ENCODE assay signal across 15 cellular contexts in the genomic region with DNA sequence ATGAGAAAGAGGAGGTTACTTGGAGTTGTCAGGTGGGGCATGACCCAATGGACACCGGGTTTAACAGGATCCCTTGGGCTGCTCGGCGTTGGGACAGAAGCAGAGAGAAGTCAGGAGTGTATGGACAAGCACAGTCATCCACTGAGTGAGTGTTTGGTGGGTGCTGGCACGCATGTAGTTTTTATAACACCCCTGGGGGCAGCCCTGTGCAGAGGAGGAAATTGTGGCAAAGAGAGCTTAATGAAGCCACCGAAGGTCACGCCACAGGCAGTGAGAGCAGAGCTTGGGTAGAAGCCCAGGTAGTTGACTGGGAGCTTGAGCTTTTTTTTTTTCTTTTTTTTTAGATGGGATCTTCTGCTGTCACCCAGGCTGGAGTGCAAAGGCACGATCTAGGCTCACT. TPM values are rescaled to one million over a fixed set of nuclear protein-coding genes. Genes with fewer than 3 reads are reported as not detected.
DNase-seq lines count a peak whose midpoint lies in the region; ATAC-seq and TF ChIP-seq lines count a peak whose summit lies in the region.
"Had no signal": no experiment of that assay in that cellular context is flagged by ENCODE, and none has a peak within 500 bp of the region (broad histone marks: within the 10 kb centered on the region; RNA-seq: fewer than 3 reads in every experiment).

No MANE protein-coding gene starts in this region.

- no peak overlapping the region for H4K8ac ChIP-seq in H9 (replicated peaks; ENCODE audit: insufficient read length, low read depth, low read length)

- no peaks in the 10 kb centered on the region for H3K9me3 Mint-ChIP-seq in H9
- H3K9me3 Mint-ChIP-seq: activated naive CD4-positive, alpha-beta T cell treated with anti-CD3 and anti-CD28 coated beads, Interleukin-2, amount 50 U/mL, for 72 hours had no signal

- H3K9me3 ChIP-seq in heart right ventricle (no peaks in the 10 kb centered on the region), uterus (no peaks in the 10 kb centered on the region), H9 (ENCODE audit: control insufficient read depth, low read depth, low read length) (no peaks in the 10 kb centered on the region)

- H3K4me3 Mint-ChIP-seq in H9, result no peak overlapping the region

- no peak overlapping the region for H3K14ac ChIP-seq in H9 (ENCODE audit: insufficient read depth, low read length)

- H3K23me2 ChIP-seq in H9 (ENCODE audit: insufficient read length, low read depth, low read length, poor library complexity, severe bottlenecking), result no peaks in the 10 kb centered on the region

- WGBS in heart right ventricle, 2 donors, result 89 to 92% methylated on average over 7 of the region's 7 CpGs
- no CpG with 5 or more reads among the region's 7 CpGs for WGBS in H9 (ENCODE audit: extremely low coverage, insufficient read length, low lambda C conversion rate)

- H3K23ac ChIP-seq in H9 (ENCODE audit: insufficient read length, low read depth, low read length), result no peak overlapping the region

- H3K4me1 ChIP-seq in heart right ventricle (peaks cover 6 to 38% (median 15%) of the 10 kb centered on the region in 9 donors), uterus (peaks cover 0 to 17% of the 10 kb centered on the region in 2 donors), H9 (ENCODE audit: insufficient read depth, low read length) (no peaks in the 10 kb centered on the region; the same call in 1 of the 2 replicates)

- H3K4me3 ChIP-seq in heart right ventricle (no peak overlapping the region), astrocyte of the cerebellum (ENCODE audit: low read depth, low read length) (no peak overlapping the region), uterus (no peak overlapping the region)
- H3K4me3 ChIP-seq: skin epidermis had no signal

- H3K36me3 ChIP-seq in heart right ventricle (no peaks in the 10 kb centered on the region), uterus (no peaks in the 10 kb centered on the region)

- H3K18ac ChIP-seq in H9 (ENCODE audit: insufficient read length, low read depth, low read length), result no peak overlapping the region

- H3K9ac ChIP-seq in H9 (ENCODE audit: extremely low read depth, insufficient read length, low read length), result no peak overlapping the region

- peaks cover 2% of the 10 kb centered on the region for H4K20me1 ChIP-seq in H9 (ENCODE audit: control insufficient read depth, insufficient read depth, insufficient read length)

- H3K27me3 ChIP-seq in heart right ventricle (no peaks in the 10 kb centered on the region), uterus (no peaks in the 10 kb centered on the region), H9 (ENCODE audit: insufficient read depth, low read length) (no peaks in the 10 kb centered on the region)

- no peak overlapping the region for H3K4ac ChIP-seq in H9 (ENCODE audit: low read depth, low read length)

- DNase-seq in Right ventricle myocardium inferior (ENCODE audit: missing footprints) (peak; percentile 43), heart right ventricle (no peak), NAMALWA (ENCODE audit: low spot score) (peak; percentile 59), astrocyte of the cerebellum (ENCODE audit: low read depth) (peak; percentile 9), NCI-H1092 treated with DMSO at 0.1 percent for 48 hours (lab: John Stamatoyannopoulos, UW) (no peak), NOMO-1 (lab: John Stamatoyannopoulos, UW; ENCODE audit: unreplicated experiment in 2 of 2) (no peak), uterus (no peak), H9 (no peak)
- DNase-seq: GOT3, kidney glomerular epithelial cell, NCI-H446 had no signal

- 0 out of 7 replicates have a peak overlapping the region, but pooled peaks of 1 of the 3 experiments have one; percentile 2 for H3K27ac Mint-ChIP-seq in H9

- H4K91ac ChIP-seq in H9 (ENCODE audit: insufficient read length, low read depth, low read length), result no peak overlapping the region

- H3T11ph ChIP-seq in H9 (ENCODE audit: low read length), result no peak overlapping the region

- H2BK120ac ChIP-seq in H9 (ENCODE audit: low read depth, low read length, poor library complexity, severe bottlenecking), result no peak overlapping the region

- TF ChIP-seq CTCF in heart right ventricle (IDR thresholded peaks at IDR 0.05), result no peak
- no peak for TF ChIP-seq CTCF in astrocyte of the cerebellum (IDR thresholded peaks at IDR 0.05; ENCODE audit: low read depth, low read length, missing control alignments)
- TF ChIP-seq CTCF in uterus (IDR thresholded peaks at IDR 0.05), result no peak
- no peak for TF ChIP-seq CTCF in H9 (conservative IDR thresholded peaks at IDR 0.05)

- no peak overlapping the region for H3K4me2 ChIP-seq in H9 (ENCODE audit: insufficient read depth, insufficient read length, low read length)

- no peak overlapping the region for H2BK5ac ChIP-seq in H9 (ENCODE audit: insufficient read length, low read length)

- H3K4me1 Mint-ChIP-seq in H9, result peaks cover 23 to 62% of the 10 kb centered on the region in 2 experiments

- no peak overlapping the region for H3K56ac ChIP-seq in H9 (ENCODE audit: insufficient read length, low read depth, low read length)

- in situ Hi-C loops in astrocyte of the cerebellum (cut with HindIII; ENCODE audit: low sequenced_read_pairs), result no loop called here

- no peaks in the 10 kb centered on the region for H3K79me1 ChIP-seq in H9 (ENCODE audit: insufficient read depth, low read depth, low read length, poor library complexity, severe bottlenecking)

- H2BK12ac ChIP-seq in H9 (ENCODE audit: insufficient read length, low read depth, low read length), result no peak overlapping the region

- H2AK5ac ChIP-seq in H9 (ENCODE audit: insufficient read length, low read length), result no peak overlapping the region

- H3K27me3 Mint-ChIP-seq in H9 (ENCODE audit: low read depth), result no peaks in the 10 kb centered on the region

- H3K27ac ChIP-seq in heart right ventricle (no peak overlapping the region), uterus (no peak overlapping the region), H9 (ENCODE audit: insufficient read length, low read depth, low read length) (no peak overlapping the region)
- H3K27ac ChIP-seq: skin epidermis, VCaP had no signal

- no peak for ATAC-seq in Right ventricle myocardium inferior
- no peak for ATAC-seq in heart right ventricle

- H3K36me3 Mint-ChIP-seq in H9 (ENCODE audit: insufficient read depth in 1 of 3, low read depth in 3 of 3), result no peaks in the 10 kb centered on the region
- H3K36me3 Mint-ChIP-seq: activated naive CD4-positive, alpha-beta T cell treated with anti-CD3 and anti-CD28 coated beads, Interleukin-2, amount 50 U/mL, for 72 hours had no signal

- H2BK15ac ChIP-seq in H9 (ENCODE audit: low read depth, low read length), result no peak overlapping the region

- H3K79me2 ChIP-seq in H9 (ENCODE audit: insufficient read depth, low read length), result no peaks in the 10 kb centered on the region

- intact Hi-C loops in Right ventricle myocardium inferior (cut with DNase I) (no loop called here), heart right ventricle (cut with DNase I) (no loop called here), uterus (cut with DNase I; ENCODE audit: low total_unique reads) (no loop called here)

- no peak overlapping the region for H2BK20ac ChIP-seq in H9 (ENCODE audit: low read depth, low read length, poor library complexity, severe bottlenecking)

- H4K5ac ChIP-seq in H9 (ENCODE audit: insufficient read length, low read depth, low read length), result no peak overlapping the region

- no peak overlapping the region for H2AFZ ChIP-seq in H9 (ENCODE audit: low read length)

- no peak for TF ChIP-seq POLR2A in uterus (IDR thresholded peaks at IDR 0.05)

RNA-seq across cellular contexts. Expression of a gene that starts 43.2 kb away (rescaled TPM):
- total RNA-seq in Right ventricle myocardium inferior (4.6 TPM), heart right ventricle (10 to 100 TPM in 1 of 10 donors, 1 to 10 TPM in 9; 1.2 to 13.7 (median 5.6) TPM), uterus (10 to 100 TPM in 2 of 4 donors, 1 to 10 TPM in 2; 1.8 to 31.0 (median 14.5) TPM), H9 (2021) (1.0 and 1.3 TPM in 2 replicates)
- 10 to 100 TPM in 1 of 2 donors, 1 to 10 TPM in 1; 5.0 to 26.3 TPM for polyA plus RNA-seq in heart right ventricle
- polyA plus RNA-seq: IgD-negative memory B cell had no signal

Comparison
In these comparisons a context has a peak if more than half of its experiments do, and no peak if none do; other contexts are left out.
1. DNase-seq: peak in Right ventricle myocardium inferior (single experiment), NAMALWA (single experiment) and astrocyte of the cerebellum (single experiment); none in heart right ventricle (0 of 2), NCI-H1092 treated with DMSO at 0.1 percent for 48 hours (single experiment), NOMO-1 (0 of 2), uterus (0 of 2) and H9 (single experiment).